8 cellular contexts compared by ENCODE assay signal in the genomic region with DNA sequence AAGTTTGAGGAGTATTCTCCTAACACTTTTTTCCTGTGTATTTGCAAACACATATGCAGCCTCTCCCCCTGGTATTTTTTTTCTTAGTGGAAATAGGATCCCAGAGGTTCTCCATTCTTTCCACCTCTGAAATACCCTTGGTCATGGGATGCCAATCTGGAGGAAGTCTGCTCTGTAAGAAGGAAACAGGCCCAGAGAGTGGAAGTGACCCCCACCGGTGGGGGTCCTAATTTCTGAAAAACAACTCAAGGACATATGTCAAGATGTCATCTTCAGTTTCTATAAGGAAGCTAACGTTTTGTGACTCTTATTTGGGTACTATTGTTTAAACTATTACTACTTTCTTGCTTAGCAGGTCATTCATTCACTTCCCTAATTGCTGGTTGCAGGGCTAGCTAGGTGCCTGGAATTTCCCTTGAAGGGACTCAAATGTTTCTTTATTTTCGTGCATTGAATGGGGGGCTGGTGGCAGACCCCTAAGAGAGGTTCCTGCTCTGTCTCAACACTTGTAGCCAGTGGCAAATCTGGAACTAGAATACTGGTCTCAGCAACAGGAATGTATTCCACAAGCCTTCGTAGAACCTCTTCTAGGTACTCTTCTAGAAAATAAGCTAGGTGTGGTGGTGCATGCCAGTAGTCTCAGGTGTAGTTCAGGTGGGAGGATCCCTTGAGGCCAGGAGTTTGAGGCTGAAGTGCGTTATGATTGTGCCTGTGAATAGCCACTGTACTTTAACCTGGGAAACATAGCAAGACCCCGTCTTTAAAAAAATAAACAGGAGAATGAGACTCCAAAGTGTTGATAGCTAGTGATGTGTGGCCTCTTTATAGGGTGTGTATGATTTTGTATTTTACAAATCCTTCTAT. TPM values are rescaled to one million over a fixed set of nuclear protein-coding genes. Genes with fewer than 3 reads are reported as not detected.
DNase-seq lines count a peak whose midpoint lies in the region; ATAC-seq and TF ChIP-seq lines count a peak whose summit lies in the region.

No MANE protein-coding gene starts in this region.

- ATAC-seq in GM18858 (IDR thresholded peaks at IDR 0.05; ENCODE audit: unreplicated experiment), result no peak

- H3K79me1 ChIP-seq in trophoblast cell (ENCODE audit: low read length), result peaks cover 48% of the 10 kb centered on the region

- peaks cover 28% of the 10 kb centered on the region for H3K36me3 ChIP-seq in DOHH2 (ENCODE audit: control insufficient read depth, low read length)
- H3K36me3 ChIP-seq in Loucy (ENCODE audit: insufficient read depth, low read length), result peaks cover 19% of the 10 kb centered on the region; the same call in 1 of the 2 replicates
- peaks cover 8 to 10% of the 10 kb centered on the region in 2 experiments for H3K36me3 ChIP-seq in trophoblast cell (ENCODE audit: control insufficient read depth in 1 of 2, insufficient read depth in 2 of 2, low read length in 2 of 2)

- no peak overlapping the region for H3K4ac ChIP-seq in trophoblast cell (ENCODE audit: low read depth, low read length)

- H3K23ac ChIP-seq in trophoblast cell (ENCODE audit: low read length), result no peak overlapping the region

- peaks cover 39% of the 10 kb centered on the region for H3F3A ChIP-seq in DOHH2 (ENCODE audit: control insufficient read depth, insufficient read depth)
- peaks cover 5% of the 10 kb centered on the region; the same call in 1 of the 2 replicates for H3F3A ChIP-seq in Loucy (ENCODE audit: low read depth)

- H3K4me3 ChIP-seq in DOHH2 (ENCODE audit: low read length) (peak overlapping the region; percentile 79), Loucy (ENCODE audit: low read length, poor library complexity, severe bottlenecking) (peak overlapping the region; percentile 98), trophoblast cell (ENCODE audit: low read depth, low read length) (no peak overlapping the region)

- H2BK120ac ChIP-seq in trophoblast cell (ENCODE audit: insufficient read depth, low read length, poor library complexity), result peak overlapping the region; percentile 30

- no peak overlapping the region for H2AFZ ChIP-seq in Loucy (ENCODE audit: low read length)
- H2AFZ ChIP-seq in trophoblast cell (ENCODE audit: insufficient read depth, low read length, poor library complexity), result no peak overlapping the region

- H2AK5ac ChIP-seq in trophoblast cell (ENCODE audit: low read length), result no peak overlapping the region

- H3K9ac ChIP-seq in Loucy (ENCODE audit: low read depth, low read length, poor library complexity, severe bottlenecking) (peak overlapping the region; percentile 96), trophoblast cell (ENCODE audit: low read length) (no peak overlapping the region)

- H3K4me2 ChIP-seq in DOHH2 (ENCODE audit: low read length) (peak overlapping the region; percentile 94), Loucy (ENCODE audit: low read depth, low read length, poor library complexity, severe bottlenecking) (peak overlapping the region; percentile 91), trophoblast cell (ENCODE audit: low read length) (no peak overlapping the region)

- 0 out of 2 replicates have a peak, but pooled peaks cover 5% of the 10 kb centered on the region for H4K20me1 ChIP-seq in DOHH2 (ENCODE audit: control insufficient read depth, insufficient read depth, low read depth, low read length)
- peaks cover 28% of the 10 kb centered on the region for H4K20me1 ChIP-seq in Loucy (ENCODE audit: insufficient read depth, low read length, poor library complexity, severe bottlenecking)

- H3K4me1 ChIP-seq in DOHH2 (ENCODE audit: control insufficient read depth, low read length) (peaks cover 79% of the 10 kb centered on the region), Loucy (ENCODE audit: insufficient read depth, low read length, poor library complexity, severe bottlenecking) (peaks cover 51% of the 10 kb centered on the region), trophoblast cell (ENCODE audit: control insufficient read depth in 1 of 2, insufficient read depth in 2 of 2, low read length in 2 of 2) (peaks cover 34 to 48% of the 10 kb centered on the region in 2 experiments)

- no peaks in the 10 kb centered on the region for H3K9me3 ChIP-seq in DOHH2 (ENCODE audit: control insufficient read depth, insufficient read depth, low read length)
- H3K9me3 ChIP-seq in Loucy (ENCODE audit: insufficient read depth, low read depth, low read length), result no peaks in the 10 kb centered on the region
- H3K9me3 ChIP-seq in trophoblast cell (ENCODE audit: insufficient read depth, low read depth, low read length), result peaks cover 2% of the 10 kb centered on the region

- no peaks in the 10 kb centered on the region for H3K27me3 ChIP-seq in DOHH2 (ENCODE audit: control insufficient read depth, low read length)
- peaks cover 5% of the 10 kb centered on the region for H3K27me3 ChIP-seq in Loucy (ENCODE audit: insufficient read depth, low read length, poor library complexity, severe bottlenecking)
- H3K27me3 ChIP-seq in trophoblast cell (ENCODE audit: insufficient read depth, low read length), result no peaks in the 10 kb centered on the region

- H3K18ac ChIP-seq in trophoblast cell (ENCODE audit: low read length), result no peak overlapping the region

- TF ChIP-seq CTCF in DOHH2 (IDR thresholded peaks at IDR 0.05; ENCODE audit: low read depth, low read length, poor library complexity, severe bottlenecking) (no peak), Loucy (conservative IDR thresholded peaks at IDR 0.05; ENCODE audit: low read length) (no peak)

- no CpG with 5 or more reads among the region's 6 CpGs for WGBS in trophoblast cell (ENCODE audit: extremely low coverage, insufficient coverage, insufficient read length)

- peak overlapping the region; percentile 55 for H2BK12ac ChIP-seq in trophoblast cell (ENCODE audit: low read length)

- no peaks in the 10 kb centered on the region for H3K9me2 ChIP-seq in DOHH2 (replicated peaks; ENCODE audit: control insufficient read depth, low read length)
- H3K9me2 ChIP-seq in Loucy (replicated peaks; ENCODE audit: low read depth, low read length), result no peaks in the 10 kb centered on the region

- H2BK5ac ChIP-seq in trophoblast cell (ENCODE audit: low read depth, low read length, poor library complexity), result peak overlapping the region; percentile 45

- no peak overlapping the region for H4K8ac ChIP-seq in trophoblast cell (ENCODE audit: low read depth, low read length)

- H4K12ac ChIP-seq in trophoblast cell (ENCODE audit: low read depth, low read length), result no peak overlapping the region

- H4K91ac ChIP-seq in trophoblast cell (ENCODE audit: low read depth, low read length), result peak overlapping the region; percentile 77

- H3K27ac ChIP-seq in DOHH2 (ENCODE audit: low read depth, low read length) (peak overlapping the region; percentile 81), trophoblast cell (ENCODE audit: low read depth, low read length) (peak overlapping the region; percentile 96)

- DNase-seq in dermis blood vessel endothelial cell (peak; percentile 56), trophoblast cell (no peak), AG20443 (ENCODE audit: low spot score) (no peak), amniotic stem cell (lab: John Stamatoyannopoulos, UW) (no peak), NOMO-1 (lab: John Stamatoyannopoulos, UW; ENCODE audit: unreplicated experiment in 2 of 2) (no peak)

- peaks cover 53% of the 10 kb centered on the region for H3K79me2 ChIP-seq in DOHH2 (ENCODE audit: control insufficient read depth, low read length)
- H3K79me2 ChIP-seq in Loucy (ENCODE audit: insufficient read depth, low read length), result peaks cover 58% of the 10 kb centered on the region
- H3K79me2 ChIP-seq in trophoblast cell (ENCODE audit: control insufficient read depth, insufficient read depth, low read length, poor library complexity), result peaks cover 26% of the 10 kb centered on the region

- H3K14ac ChIP-seq in trophoblast cell (ENCODE audit: low read length), result no peak overlapping the region

RNA-seq across cellular contexts. Expression of a gene that starts 1.8 kb away (rescaled TPM):
- 8.1 and 9.7 TPM in 2 replicates for total RNA-seq in dermis blood vessel endothelial cell
- 7.7 TPM in 2 replicates for polyA plus RNA-seq in trophoblast cell (2013)

RNA-seq across cellular contexts. Expression of a gene that starts 8.7 kb away (rescaled TPM):
- total RNA-seq in dermis blood vessel endothelial cell, result 83.9 and 124 TPM in 2 replicates
- polyA plus RNA-seq in trophoblast cell (2013), result 165 and 168 TPM in 2 replicates

RNA-seq across cellular contexts. Expression of a gene that starts 35.9 kb away (rescaled TPM):
- 0.65 and 1.9 TPM in 2 replicates for total RNA-seq in dermis blood vessel endothelial cell
- 149 and 152 TPM in 2 replicates for polyA plus RNA-seq in trophoblast cell (2013)

RNA-seq across cellular contexts. Expression of a gene that starts 54.0 kb away (rescaled TPM):
- 8.9 and 9.5 TPM in 2 replicates for total RNA-seq in dermis blood vessel endothelial cell
- 0.03 and 0.11 TPM in 2 replicates for polyA plus RNA-seq in trophoblast cell (2013)

RNA-seq across cellular contexts. Expression of a gene that starts 54.2 kb away (rescaled TPM):
- 5.4 and 18.0 TPM in 2 replicates for total RNA-seq in dermis blood vessel endothelial cell
- polyA plus RNA-seq in trophoblast cell (2013), result 0.15 and 0.32 TPM in 2 replicates
